8 cellular contexts compared by ENCODE assay signal in genomic region chr1:175317309-175317708, GRCh38.
DNase-seq lines count a peak whose midpoint lies in the region; ATAC-seq lines count a peak whose summit lies in the region.

No MANE protein-coding gene starts in this region.

- peaks cover 10% of the 10 kb centered on the region for H3K4me1 Mint-ChIP-seq in activated CD4-positive, alpha-beta T cell treated with anti-CD3 and anti-CD28 coated beads, Interleukin-2, amount 10 ng/mL, durations not matched to agents 24 days and 14 days

- H3K4me1 ChIP-seq in right cardiac atrium (ENCODE audit: control insufficient read depth, insufficient read depth, low read length): peaks cover 2% of the 10 kb centered on the region

- H3K36me3 Mint-ChIP-seq in activated CD4-positive, alpha-beta T cell treated with anti-CD3 and anti-CD28 coated beads, Interleukin-2, amount 10 ng/mL, durations not matched to agents 24 days and 14 days (ENCODE audit: low read depth): no peaks in the 10 kb centered on the region

- no peak overlapping the region for H3K27ac Mint-ChIP-seq in activated CD4-positive, alpha-beta T cell treated with anti-CD3 and anti-CD28 coated beads, Interleukin-2, amount 10 ng/mL, durations not matched to agents 24 days and 14 days

- H3K9me3 ChIP-seq in right cardiac atrium (ENCODE audit: control insufficient read depth, low read length): no peaks in the 10 kb centered on the region

- DNase-seq in stimulated activated CD4-positive, alpha-beta T cell treated with anti-CD3 and anti-CD28 coated beads, Interleukin-2, amount 100 ng/mL, for 48 hours: peak; percentile 36
- DNase-seq in stimulated activated CD4-positive, alpha-beta T cell treated with anti-CD3 and anti-CD28 coated beads, Interleukin-12 subunit alpha, Interleukin-12 subunit beta, amount 100 ng/mL, for 4 hours: no peak
- DNase-seq in activated CD4-positive, alpha-beta T cell treated with anti-CD3 and anti-CD28 coated beads, Interleukin-2, amount 10 ng/mL, durations not matched to agents 24 days and 14 days: peak; percentile 78
- DNase-seq in right cardiac atrium: no peak
- DNase-seq in mesenteric fat pad (ENCODE audit: low spot score): no peak
- DNase-seq in KG1 (lab: John Stamatoyannopoulos, UW): no peak
- no peak for DNase-seq in NCI-H146 treated with DMSO at 0.1 percent for 48 hours (lab: John Stamatoyannopoulos, UW; ENCODE audit: unreplicated experiment)
- DNase-seq in middle frontal gyrus (ENCODE audit: extremely low spot score, low spot score): no peak

- H3K27me3 ChIP-seq in right cardiac atrium (ENCODE audit: control insufficient read depth, insufficient read depth): no peaks in the 10 kb centered on the region

- peak overlapping the region; percentile 34 for H3K27ac ChIP-seq in right cardiac atrium (ENCODE audit: low read length)

- peaks cover 22% of the 10 kb centered on the region for H3K27me3 Mint-ChIP-seq in activated CD4-positive, alpha-beta T cell treated with anti-CD3 and anti-CD28 coated beads, Interleukin-2, amount 10 ng/mL, durations not matched to agents 24 days and 14 days

- H3K4me3 ChIP-seq in right cardiac atrium (ENCODE audit: low read length): no peak overlapping the region

- no peaks in the 10 kb centered on the region for H3K9me3 Mint-ChIP-seq in activated CD4-positive, alpha-beta T cell treated with anti-CD3 and anti-CD28 coated beads, Interleukin-2, amount 10 ng/mL, durations not matched to agents 24 days and 14 days

- no peak overlapping the region for H3K4me3 Mint-ChIP-seq in activated CD4-positive, alpha-beta T cell treated with anti-CD3 and anti-CD28 coated beads, Interleukin-2, amount 10 ng/mL, durations not matched to agents 24 days and 14 days

- intact Hi-C loops in activated CD4-positive, alpha-beta T cell treated with anti-CD3 and anti-CD28 coated beads, Interleukin-2, amount 10 ng/mL, durations not matched to agents 24 days and 14 days (cut with micrococcal nuclease): no loop called here
- intact Hi-C loops in right cardiac atrium (cut with DNase I): loop anchor here in 2 of 4 donors (5.0 to 10.0 kb wide), 2 partner anchors 285 to 293 kb away; partner anchors contain the start of gene MRPS14 (in 1 of the 2)

- no peak for ATAC-seq in right cardiac atrium

Comparison
In these comparisons a context has a peak if more than half of its experiments do, and no peak if none do; other contexts are left out.
1. DNase-seq: peak in stimulated activated CD4-positive, alpha-beta T cell treated with anti-CD3 and anti-CD28 coated beads, Interleukin-2, amount 100 ng/mL, for 48 hours (2 of 2) and activated CD4-positive, alpha-beta T cell treated with anti-CD3 and anti-CD28 coated beads, Interleukin-2, amount 10 ng/mL, durations not matched to agents 24 days and 14 days (single experiment); none in stimulated activated CD4-positive, alpha-beta T cell treated with anti-CD3 and anti-CD28 coated beads, Interleukin-12 subunit alpha, Interleukin-12 subunit beta, amount 100 ng/mL, for 4 hours (single experiment), right cardiac atrium (0 of 3), mesenteric fat pad (single experiment), KG1 (single experiment), NCI-H146 treated with DMSO at 0.1 percent for 48 hours (single experiment) and middle frontal gyrus (single experiment).